Comparison of ENCODE assay signal across 7 cellular contexts in genomic region chr16:10261526-10261925, GRCh38.
DNase-seq lines count a peak whose midpoint lies in the region; TF ChIP-seq lines count a peak whose summit lies in the region.
"Not testable (repeated sequence)": the region's sequence is repeated elsewhere in the genome, so short reads cannot be mapped to it uniquely, and the experiment has no call there.

No MANE protein-coding gene starts in this region.

- TF ChIP-seq POLR2A in testis (IDR thresholded peaks at IDR 0.05): not testable (repeated sequence)

- H2AK5ac ChIP-seq in mesendoderm (ENCODE audit: low read length): not testable (repeated sequence)

- H2BK120ac ChIP-seq in mesendoderm (ENCODE audit: low read depth, low read length): not testable (repeated sequence)

- H4K8ac ChIP-seq in mesendoderm (ENCODE audit: low read depth, low read length): not testable (repeated sequence)

- H3K27me3 ChIP-seq in hepatocyte; mesendoderm (ENCODE audit: insufficient read depth, low read length, poor library complexity); testis: not testable (repeated sequence)

- not testable (repeated sequence) for H3K9me3 Mint-ChIP-seq in mesothelial cell of epicardium; progenitor cell of endocrine pancreas (ENCODE audit: low read depth)

- H4K5ac ChIP-seq in mesendoderm (ENCODE audit: low read length): not testable (repeated sequence)

- H3K36me3 ChIP-seq in hepatocyte (replicated peaks; ENCODE audit: insufficient read depth, low read depth); mesendoderm (ENCODE audit: control insufficient read depth, insufficient read depth, low read length); testis (ENCODE audit: low read depth, missing control alignments): not testable (repeated sequence)

- intact Hi-C loops in testis (cut with DNase I; ENCODE audit: low total_unique reads): not testable (repeated sequence)

- H3K79me2 ChIP-seq in hepatocyte; mesendoderm (ENCODE audit: control insufficient read depth, insufficient read depth, low read length): not testable (repeated sequence)

- not testable (repeated sequence) for H3K9ac ChIP-seq in mesendoderm (ENCODE audit: low read length)

- DNase-seq in ELF-1 (ENCODE audit: low read depth, low spot score): peak; percentile 44
- DNase-seq in amniotic epithelial cell (ENCODE audit: low read depth): peak; percentile 44
- not testable (repeated sequence) for DNase-seq in hepatocyte (ENCODE audit: low spot score); mesothelial cell of epicardium (ENCODE audit: low spot score in 2 of 2, unreplicated experiment in 2 of 2); progenitor cell of endocrine pancreas (ENCODE audit: low spot score, unreplicated experiment)
- peak; percentile 47 for DNase-seq in mesendoderm
- peak; percentile 57 for DNase-seq in testis

- H2BK15ac ChIP-seq in mesendoderm (replicated peaks; ENCODE audit: low read depth): not testable (repeated sequence)

- not testable (repeated sequence) for H3K36me3 Mint-ChIP-seq in mesothelial cell of epicardium; progenitor cell of endocrine pancreas (ENCODE audit: insufficient read depth)

- not testable (repeated sequence) for H3K9me2 ChIP-seq in hepatocyte (replicated peaks; ENCODE audit: insufficient read depth)

- not testable (repeated sequence) for H3K4me1 ChIP-seq in hepatocyte (ENCODE audit: insufficient read depth); mesendoderm (ENCODE audit: control insufficient read depth, low read depth, low read length)
- peaks cover 12% of the 10 kb centered on the region for H3K4me1 ChIP-seq in testis

- WGBS in hepatocyte (ENCODE audit: low lambda C conversion rate, missing lambda C conversion rate): 22% methylated on average over 6 of the region's 6 CpGs
- WGBS in mesendoderm (ENCODE audit: extremely low coverage, insufficient coverage, low lambda C conversion rate): no CpG with 5 or more reads among the region's 6 CpGs
- WGBS in testis, 2 donors: 19 to 31% methylated on average over 6 of the region's 6 CpGs

- H3K27ac Mint-ChIP-seq in mesothelial cell of epicardium (peak overlapping the region; percentile 69), progenitor cell of endocrine pancreas (peak overlapping the region; percentile 53)

- not testable (repeated sequence) for H2BK5ac ChIP-seq in mesendoderm (ENCODE audit: low read length)

- not testable (repeated sequence) for TF ChIP-seq CTCF in hepatocyte (IDR thresholded peaks at IDR 0.05; ENCODE audit: poor library complexity); mesothelial cell of epicardium (IDR thresholded peaks at IDR 0.05; ENCODE audit: unreplicated experiment); progenitor cell of endocrine pancreas (IDR thresholded peaks at IDR 0.05; ENCODE audit: unreplicated experiment); testis (IDR thresholded peaks at IDR 0.05)

- not testable (repeated sequence) for H3K4me2 ChIP-seq in hepatocyte; mesendoderm (ENCODE audit: low read length)

- not testable (repeated sequence) for H3K23ac ChIP-seq in mesendoderm (ENCODE audit: low read length)

- H3K27ac ChIP-seq in hepatocyte (peak overlapping the region; percentile 45), testis (peak overlapping the region in 1 of 2 donors; percentile 30)
- not testable (repeated sequence) for H3K27ac ChIP-seq in mesendoderm (ENCODE audit: low read depth, low read length)

- not testable (repeated sequence) for H3K4me3 Mint-ChIP-seq in mesothelial cell of epicardium; progenitor cell of endocrine pancreas (ENCODE audit: low read depth)

- not testable (repeated sequence) for H4K20me1 ChIP-seq in hepatocyte (ENCODE audit: insufficient read depth, poor library complexity, severe bottlenecking)

- H3K4me1 Mint-ChIP-seq in mesothelial cell of epicardium: peaks cover 37% of the 10 kb centered on the region
- peaks cover 18% of the 10 kb centered on the region for H3K4me1 Mint-ChIP-seq in progenitor cell of endocrine pancreas (ENCODE audit: low read depth)

- H2AFZ ChIP-seq in hepatocyte: not testable (repeated sequence)

- H3K56ac ChIP-seq in mesendoderm (ENCODE audit: low read length): not testable (repeated sequence)

- not testable (repeated sequence) for H3K18ac ChIP-seq in mesendoderm (ENCODE audit: low read length)

- not testable (repeated sequence) for H3K9me3 ChIP-seq in hepatocyte (ENCODE audit: low read depth); testis

- H3K4me3 ChIP-seq in hepatocyte; mesendoderm (ENCODE audit: low read length); testis: not testable (repeated sequence)

- H3K4ac ChIP-seq in mesendoderm (ENCODE audit: low read depth, low read length): not testable (repeated sequence)

- not testable (repeated sequence) for H3K27me3 Mint-ChIP-seq in mesothelial cell of epicardium (ENCODE audit: low read depth); progenitor cell of endocrine pancreas

- not testable (repeated sequence) for H3K79me1 ChIP-seq in mesendoderm (ENCODE audit: low read length)
